In genomic region chr16:30011505-30012480, GRCh38 we compare ENCODE assay signal across 9 cellular contexts. TPM values are rescaled to one million over a fixed set of nuclear protein-coding genes. Genes with fewer than 3 reads are reported as not detected.
DNase-seq lines count a peak whose midpoint lies in the region; ATAC-seq and TF ChIP-seq lines count a peak whose summit lies in the region.
"Had no signal": no experiment of that assay in that cellular context is flagged by ENCODE, and none has a peak within 500 bp of the region (broad histone marks: within the 10 kb centered on the region; RNA-seq: fewer than 3 reads in every experiment).

No MANE protein-coding gene starts in this region.

- peak overlapping the region; percentile 89 for H3K4me3 Mint-ChIP-seq in CD4-positive, alpha-beta T cell

- no peak for DNase-seq in CD4-positive, alpha-beta T cell
- DNase-seq in Jurkat, Clone E6-1 (ENCODE audit: low read depth, low spot score): no peak
- DNase-seq in colonic mucosa (no peak), occipital lobe (lab: John Stamatoyannopoulos, UW) (peak; percentile 48), GM19238 (ENCODE audit: insufficient read length, low spot score) (no peak), T1000 (lab: John Stamatoyannopoulos, UW) (no peak), NCI-H1930 (lab: John Stamatoyannopoulos, UW) (no peak), SIG-M5 (lab: John Stamatoyannopoulos, UW) (no peak)

- H3K27me3 Mint-ChIP-seq in CD4-positive, alpha-beta T cell: peaks cover 26% of the 10 kb centered on the region

- no peaks in the 10 kb centered on the region for H3K36me3 Mint-ChIP-seq in CD4-positive, alpha-beta T cell (ENCODE audit: low read depth)

- TF ChIP-seq CTCF in CD4-positive, alpha-beta T cell (IDR thresholded peaks at IDR 0.05): no peak
- no peak for TF ChIP-seq CTCF in colonic mucosa (IDR thresholded peaks at IDR 0.05)

- CTCF ChIA-PET in CD4-positive, alpha-beta T cell (lab: Charles Lee): no interaction called here

- peaks cover 20% of the 10 kb centered on the region for H3K27me3 ChIP-seq in CD4-positive, alpha-beta T cell (ENCODE audit: control insufficient read depth, insufficient read depth, low read length)
- peaks cover 14% of the 10 kb centered on the region for H3K27me3 ChIP-seq in colonic mucosa

- no peak for ATAC-seq in CD4-positive, alpha-beta T cell (ENCODE audit: poor library complexity)

- peaks cover 14% of the 10 kb centered on the region for H3K4me1 ChIP-seq in colonic mucosa

- peaks cover 11% of the 10 kb centered on the region for H3K4me1 Mint-ChIP-seq in CD4-positive, alpha-beta T cell (ENCODE audit: low read depth)

- no peaks in the 10 kb centered on the region for H3K9me3 Mint-ChIP-seq in CD4-positive, alpha-beta T cell

- POLR2A ChIA-PET in CD4-positive, alpha-beta T cell (lab: Charles Lee): interaction anchor here (0.7 kb wide), 1 partner anchor 15 kb away, joined by 3 read pairs; no protein-coding TSS in a partner anchor

- no peaks in the 10 kb centered on the region for H3K36me3 ChIP-seq in colonic mucosa

- H3K27ac ChIP-seq in CD4-positive, alpha-beta T cell (ENCODE audit: low read depth, low read length): no peak overlapping the region
- H3K27ac ChIP-seq in colonic mucosa: no peak overlapping the region

- H3K9ac ChIP-seq in colonic mucosa (ENCODE audit: low read depth in 2 of 2, low read length in 2 of 2): no peak overlapping the region

- no peaks in the 10 kb centered on the region for H3K9me3 ChIP-seq in CD4-positive, alpha-beta T cell (ENCODE audit: control insufficient read depth, low read length)
- H3K9me3 ChIP-seq in colonic mucosa: no peaks in the 10 kb centered on the region

- intact Hi-C loops in CD4-positive, alpha-beta T cell (cut with DNase I, micrococcal nuclease): no loop called here
- intact Hi-C loops in colonic mucosa (cut with DNase I): no loop called here

- peak overlapping the region; percentile 59 for H3K4me3 ChIP-seq in Jurkat, Clone E6-1 (ENCODE audit: low read length)
- peak overlapping the region; percentile 41 for H3K4me3 ChIP-seq in colonic mucosa

- H3K27ac Mint-ChIP-seq in CD4-positive, alpha-beta T cell: no peak overlapping the region

RNA-seq across cellular contexts. Expression of gene DOC2A, which starts 1.0 kb away (rescaled TPM):
- under 1 TPM; 0.14 TPM for total RNA-seq in CD4-positive, alpha-beta T cell
- polyA plus RNA-seq in Jurkat, Clone E6-1 (2012; ENCODE audit: insufficient read depth, insufficient read length): 20.6 TPM
- total RNA-seq in colonic mucosa: 10 to 100 TPM in 1 of 2 donors, 1 to 10 TPM in 1; 4.8 to 12.9 TPM
- 10.5 TPM for total RNA-seq in occipital lobe
- total RNA-seq: myocyte had no signal

RNA-seq across cellular contexts. Expression of gene C16orf92, which starts 11.2 kb away (rescaled TPM):
- total RNA-seq in CD4-positive, alpha-beta T cell: not detected
- not detected for polyA plus RNA-seq in Jurkat, Clone E6-1 (2012; ENCODE audit: insufficient read depth, insufficient read length)
- total RNA-seq in colonic mucosa: not detected
- total RNA-seq in occipital lobe: not detected
- total RNA-seq: myocyte had no signal

RNA-seq across cellular contexts. Expression of gene INO80E, which starts 15.8 kb away (rescaled TPM):
- 10 to 100 TPM; 54.6 to 57.6 TPM for total RNA-seq in CD4-positive, alpha-beta T cell
- 128 TPM for polyA plus RNA-seq in Jurkat, Clone E6-1 (2012; ENCODE audit: insufficient read depth, insufficient read length)
- total RNA-seq in colonic mucosa (10 to 100 TPM; 46.9 to 80.2 TPM), occipital lobe (27.8 TPM)

RNA-seq across cellular contexts. Expression of gene HIRIP3, which starts 16.4 kb away (rescaled TPM):
- 10 to 100 TPM in 1 of 2 experiments, 1 to 10 TPM in 1; 8.5 to 11.8 TPM for total RNA-seq in CD4-positive, alpha-beta T cell
- 80.4 TPM for polyA plus RNA-seq in Jurkat, Clone E6-1 (2012; ENCODE audit: insufficient read depth, insufficient read length)
- total RNA-seq in colonic mucosa: 10 to 100 TPM in 1 of 2 donors, 1 to 10 TPM in 1; 7.5 to 18.4 TPM
- total RNA-seq in occipital lobe: 13.1 TPM

RNA-seq across cellular contexts. Expression of gene TLCD3B, which starts 19.3 kb away (rescaled TPM):
- not detected for total RNA-seq in CD4-positive, alpha-beta T cell
- 5.9 TPM for polyA plus RNA-seq in Jurkat, Clone E6-1 (2012; ENCODE audit: insufficient read depth, insufficient read length)
- total RNA-seq in colonic mucosa (under 1 TPM; 0.16 to 0.49 TPM), occipital lobe (12.5 TPM)

Comparison
In these comparisons a context has a peak if more than half of its experiments do, and no peak if none do; other contexts are left out.
1. RNA of gene DOC2A, which starts 1.0 kb away (total RNA-seq): 4.8 to 12.9 TPM in colonic mucosa and 10.5 TPM in occipital lobe (single experiment); 0.14 TPM in CD4-positive, alpha-beta T cell; every median in the first group is over 4 times any median in the second.